In genomic region chr21:43775795-43776430, GRCh38 we compare ENCODE assay signal across 8 cellular contexts. TPM values are rescaled to one million over a fixed set of nuclear protein-coding genes. Genes with fewer than 3 reads are reported as not detected.
DNase-seq lines count a peak whose midpoint lies in the region; ATAC-seq, FAIRE-seq and TF ChIP-seq lines count a peak whose summit lies in the region.

Gene CSTB (minus strand): TSS chr21:43776308. CDS start chr21:43776269, 39 bp downstream.

- H3K36me3 Mint-ChIP-seq in WTC11 = peaks cover 13% of the 10 kb centered on the region

- no peaks in the 10 kb centered on the region for H3K9me3 Mint-ChIP-seq in WTC11

- H3K4me1 Mint-ChIP-seq in WTC11 = peaks cover 52% of the 10 kb centered on the region

- DNase-seq in GM12865 (ENCODE audit: low read depth) (peak; percentile 86), NCI-H1417 treated with DMSO at 0.1 percent for 48 hours (lab: John Stamatoyannopoulos, UW) (peak; percentile 13), WTC11 (ENCODE audit: low spot score) (peak; percentile 83), bronchial epithelial cell (ENCODE audit: low read depth) (no peak), inferior parietal cortex (ENCODE audit: extremely low spot score) (peak; percentile 67)
- DNase-seq in stimulated activated CD4-positive, alpha-beta T cell treated with anti-CD3 and anti-CD28 coated beads, Interleukin-12 subunit alpha, Interleukin-12 subunit beta, amount 100 ng/mL, for 24 hours (ENCODE audit: low read depth in 2 of 2) = peak; percentile 53 to 76

- TF ChIP-seq CTCF in GM12865 (IDR thresholded peaks at IDR 0.05; ENCODE audit: insufficient read depth, low read depth, low read length, missing control alignments) (no peak), WTC11 (IDR thresholded peaks at IDR 0.05) (no peak), bronchial epithelial cell (IDR thresholded peaks at IDR 0.05; ENCODE audit: insufficient read depth, low read length, severe bottlenecking) (peak; percentile 16)

- H3K4me3 Mint-ChIP-seq in WTC11 = peak within 1 kb of the TSS; percentile 92

- CTCF ChIA-PET in WTC11 (lab: Charles Lee) = no interaction called here

- ATAC-seq in HG02588 (IDR thresholded peaks at IDR 0.05; ENCODE audit: unreplicated experiment) (peak; percentile 61), WTC11 (peak; percentile 68), GM21390 (IDR thresholded peaks at IDR 0.05; ENCODE audit: unreplicated experiment) (no peak)

- no peaks in the 10 kb centered on the region for H3K27me3 ChIP-seq in bronchial epithelial cell (ENCODE audit: control insufficient read depth, insufficient read depth, low read length)

- H3K4me3 ChIP-seq in GM12865 (ENCODE audit: low read depth, low read length) (peak within 1 kb of the TSS; percentile 76), bronchial epithelial cell (ENCODE audit: low read depth, low read length) (peak within 1 kb of the TSS; percentile 88)

- peak within 1 kb of the TSS; percentile 76 for H3K27ac Mint-ChIP-seq in WTC11

- peaks cover 2% of the 10 kb centered on the region; the same call in 1 of the 2 replicates for H3K27me3 Mint-ChIP-seq in WTC11 (ENCODE audit: low read depth)

- no peak for FAIRE-seq in bronchial epithelial cell (lab: Jason Lieb, UNC)

- H3K36me3 ChIP-seq in bronchial epithelial cell (ENCODE audit: control insufficient read depth, insufficient read depth, low read length) = peaks cover 11% of the 10 kb centered on the region

- POLR2A ChIA-PET in WTC11 (lab: Charles Lee) = no interaction called here

TF ChIP-seq in WTC11, 78 proteins besides CTCF, POLR2A, EP300 and RAD21 (continues in another document):
- TF ChIP-seq ATF2 (CRISPR knock-in tag; IDR thresholded peaks at IDR 0.05; ENCODE audit: borderline replicate concordance, low read depth) (no peak), IRF1 (CRISPR knock-in tag; IDR thresholded peaks at IDR 0.05) (no peak; the same call in 1 of the 2 replicates), TEAD1 (CRISPR knock-in tag; IDR thresholded peaks at IDR 0.05) (no peak; the same call in 1 of the 2 replicates), ETV6 (CRISPR knock-in tag; IDR thresholded peaks at IDR 0.05) (peak; percentile 90), AFF4 (CRISPR knock-in tag; IDR thresholded peaks at IDR 0.05; ENCODE audit: borderline replicate concordance) (no peak), GTF2I (CRISPR knock-in tag; conservative IDR thresholded peaks at IDR 0.05) (no peak), CDX4 (CRISPR knock-in tag; IDR thresholded peaks at IDR 0.05; ENCODE audit: borderline replicate concordance) (no peak), GABPB1 (CRISPR knock-in tag; IDR thresholded peaks at IDR 0.05) (peak; percentile 25; the same call in 1 of the 2 replicates), ZNF425 (CRISPR knock-in tag; conservative IDR thresholded peaks at IDR 0.05) (no peak), E2F4 (CRISPR knock-in tag; IDR thresholded peaks at IDR 0.05; ENCODE audit: borderline replicate concordance, low read depth) (peak; percentile 55; the same call in 1 of the 2 replicates), JAZF1 (CRISPR knock-in tag; IDR thresholded peaks at IDR 0.05) (no peak), CREM (CRISPR knock-in tag; IDR thresholded peaks at IDR 0.05) (0 out of 2 replicates have a peak, but pooled peaks have one; percentile 36), ZNF396 (CRISPR knock-in tag; IDR thresholded peaks at IDR 0.05; ENCODE audit: borderline replicate concordance) (no peak), FOXP1 (CRISPR knock-in tag; IDR thresholded peaks at IDR 0.05; ENCODE audit: borderline replicate concordance) (peak; percentile 27; the same call in 1 of the 2 replicates), JUN (CRISPR knock-in tag; IDR thresholded peaks at IDR 0.05) (peak; percentile 73; the same call in 1 of the 2 replicates), ZBTB21 (CRISPR knock-in tag; IDR thresholded peaks at IDR 0.05; ENCODE audit: borderline replicate concordance) (no peak), NR2C2 (CRISPR knock-in tag; IDR thresholded peaks at IDR 0.05) (no peak; the same call in 1 of the 2 replicates), ZNF232 (CRISPR knock-in tag; IDR thresholded peaks at IDR 0.05) (0 out of 2 replicates have a peak, but pooled peaks have one; percentile 42), TEAD4 (CRISPR knock-in tag; IDR thresholded peaks at IDR 0.05) (no peak), NFATC4 (CRISPR knock-in tag; IDR thresholded peaks at IDR 0.05) (no peak), SP1 (CRISPR knock-in tag; conservative IDR thresholded peaks at IDR 0.05) (peak; percentile 63)

RNA-seq across cellular contexts. Expression of gene CSTB, which starts in this region (rescaled TPM):
- total RNA-seq in WTC11 (2021) = 35.2 to 38.6 TPM (median 36.1 TPM) in 3 replicates
- total RNA-seq in bronchial epithelial cell = 31.3 and 139 TPM in 2 replicates
